24 cellular contexts compared by ENCODE assay signal in the genomic region with DNA sequence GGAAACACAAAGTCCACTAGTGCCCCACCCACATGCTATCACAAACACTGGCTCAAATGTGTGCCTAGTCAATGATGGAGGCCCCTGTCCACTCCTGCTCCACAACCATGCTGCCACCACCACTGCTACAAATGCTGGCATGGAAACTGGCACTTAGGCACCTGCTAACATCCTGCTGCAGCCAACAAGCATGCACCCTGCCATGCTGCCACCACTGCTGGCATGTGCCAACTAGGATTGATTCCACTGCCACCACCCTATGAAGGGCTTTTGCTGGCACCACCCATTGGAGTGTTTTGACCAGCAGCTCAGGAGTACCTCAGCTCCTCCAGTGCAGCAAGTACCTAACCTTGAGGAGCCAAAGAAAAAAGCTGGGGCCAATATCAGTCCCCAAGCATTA.
DNase-seq lines count a peak whose midpoint lies in the region; ATAC-seq, FAIRE-seq and TF ChIP-seq lines count a peak whose summit lies in the region.
"Had no signal": no experiment of that assay in that cellular context is flagged by ENCODE, and none has a peak within 500 bp of the region (broad histone marks: within the 10 kb centered on the region; RNA-seq: fewer than 3 reads in every experiment).

No MANE protein-coding gene starts in this region.

- H3K4me1 ChIP-seq in RWPE2 (ENCODE audit: insufficient read depth, poor library complexity, severe bottlenecking) (peaks cover 6% of the 10 kb centered on the region), neuronal stem cell (ENCODE audit: control insufficient read depth in 2 of 2, insufficient read depth in 1 of 2, low read depth in 1 of 2, low read length in 2 of 2) (no peaks in the 10 kb centered on the region), small intestine (ENCODE audit: control insufficient read depth in 2 of 2, insufficient read depth in 1 of 2, low read depth in 1 of 2, low read length in 1 of 2) (no peaks in the 10 kb centered on the region)
- H3K4me1 ChIP-seq: BE2C, BLaER1 had no signal

- no peak for ATAC-seq in RWPE2 (ENCODE audit: low read depth)
- ATAC-seq: GM12878 had no signal

- H3K9me3 ChIP-seq in RWPE2 (ENCODE audit: severe bottlenecking): no peaks in the 10 kb centered on the region
- peaks cover 0 to 2% of the 10 kb centered on the region in 2 donors for H3K9me3 ChIP-seq in neuronal stem cell (replicated peaks in 1 of 2; ENCODE audit: control insufficient read depth in 2 of 2, insufficient read depth in 1 of 2, low read depth in 1 of 2, low read length in 2 of 2)
- H3K9me3 ChIP-seq in small intestine (ENCODE audit: control insufficient read depth, low read depth): peaks cover 2% of the 10 kb centered on the region
- H3K9me3 ChIP-seq: BE2C, BLaER1 had no signal

- H3K27me3 ChIP-seq in RWPE2 (ENCODE audit: insufficient read depth, poor library complexity, severe bottlenecking): no peaks in the 10 kb centered on the region
- H3K27me3 ChIP-seq in neuronal stem cell (ENCODE audit: control insufficient read depth in 3 of 3, insufficient read depth in 3 of 3, low read depth in 1 of 3, low read length in 3 of 3): no peaks in the 10 kb centered on the region
- no peaks in the 10 kb centered on the region for H3K27me3 ChIP-seq in small intestine (ENCODE audit: control insufficient read depth in 2 of 2, insufficient read depth in 2 of 2, low read length in 2 of 2)
- H3K27me3 ChIP-seq: BE2C, BLaER1 had no signal

- H3K79me1 ChIP-seq in neuronal stem cell (ENCODE audit: low read depth, low read length): no peaks in the 10 kb centered on the region

- FAIRE-seq in small intestine (lab: Jason Lieb, UNC): no peak
- FAIRE-seq: A204.1, GM12878, GM12892, GM18507 had no signal

- no peak overlapping the region for H2AK5ac ChIP-seq in neuronal stem cell (ENCODE audit: low read depth, low read length)

- H2BK15ac ChIP-seq in neuronal stem cell (ENCODE audit: low read length): no peak overlapping the region

- H3K4me3 ChIP-seq in RWPE2 (ENCODE audit: severe bottlenecking): no peak overlapping the region
- H3K4me3 ChIP-seq in neuronal stem cell (ENCODE audit: low read length in 2 of 2): peak overlapping the region in 1 of 2 donors; percentile 51
- H3K4me3 ChIP-seq in small intestine (ENCODE audit: low read depth in 1 of 2, low read length in 2 of 2): no peak overlapping the region
- H3K4me3 ChIP-seq: BLaER1, GM12878 had no signal

- H3K23ac ChIP-seq in neuronal stem cell (ENCODE audit: low read depth, low read length, poor library complexity): peak overlapping the region; percentile 52

- peak; percentile 11 for DNase-seq in RWPE2 (ENCODE audit: low spot score)
- DNase-seq in neuronal stem cell (ENCODE audit: low spot score): no peak
- peak; percentile 41 for DNase-seq in small intestine
- DNase-seq in COLO668 (lab: John Stamatoyannopoulos, UW; ENCODE audit: unreplicated experiment): no peak
- no peak for DNase-seq in NCI-H146 treated with DMSO at 0.1 percent for 48 hours (lab: John Stamatoyannopoulos, UW; ENCODE audit: unreplicated experiment)
- no peak for DNase-seq in HT-29 (ENCODE audit: low spot score)
- DNase-seq: 8988T; ACHN; BE2C; C1 segment of cervical spinal cord; CD4-positive, CD25-positive, alpha-beta regulatory T cell; COR-L47; DMS 273 treated with DMSO at 0.1 percent for 48 hours; DMS153; DMS53; DMS79; DND-41; EL; GDM1 had no signal

- peak overlapping the region; percentile 35 for H2BK5ac ChIP-seq in neuronal stem cell (ENCODE audit: low read length)

- H3K36me3 ChIP-seq in RWPE2 (ENCODE audit: low read depth) (no peaks in the 10 kb centered on the region), neuronal stem cell (replicated peaks in 1 of 2; ENCODE audit: control insufficient read depth in 2 of 2, insufficient read depth in 2 of 2, low read length in 2 of 2) (no peaks in the 10 kb centered on the region), small intestine (ENCODE audit: control insufficient read depth in 2 of 2, insufficient read depth in 2 of 2, low read length in 2 of 2) (no peaks in the 10 kb centered on the region)
- H3K36me3 ChIP-seq: BE2C, BLaER1 had no signal

- H2BK12ac ChIP-seq in neuronal stem cell (ENCODE audit: low read length): no peak overlapping the region

- H3K4me2 ChIP-seq in neuronal stem cell (ENCODE audit: insufficient read depth, low read length, poor library complexity, severe bottlenecking): no peak overlapping the region
- H3K4me2 ChIP-seq: BLaER1 had no signal

- no peak overlapping the region for H3K27ac ChIP-seq in RWPE2 (ENCODE audit: poor library complexity, severe bottlenecking)
- no peak overlapping the region for H3K27ac ChIP-seq in neuronal stem cell (replicated peaks; ENCODE audit: low read length)
- no peak overlapping the region for H3K27ac ChIP-seq in small intestine (ENCODE audit: low read depth in 1 of 2, low read length in 1 of 2)
- H3K27ac ChIP-seq: BLaER1 had no signal

- H2BK120ac ChIP-seq in neuronal stem cell (ENCODE audit: low read depth, low read length): no peak overlapping the region

- H3K4ac ChIP-seq in neuronal stem cell (ENCODE audit: low read length): no peak overlapping the region

- no peak overlapping the region for H2AFZ ChIP-seq in neuronal stem cell (ENCODE audit: low read length)

- no peak for TF ChIP-seq CTCF in RWPE2 (IDR thresholded peaks at IDR 0.05; ENCODE audit: poor library complexity, severe bottlenecking)

- peak overlapping the region; percentile 63 for H3K14ac ChIP-seq in neuronal stem cell (ENCODE audit: low read length)

- peak overlapping the region; percentile 30 for H3K18ac ChIP-seq in neuronal stem cell (ENCODE audit: low read length)

- H4K8ac ChIP-seq in neuronal stem cell (ENCODE audit: low read depth, low read length): no peak overlapping the region

- H4K91ac ChIP-seq in neuronal stem cell (ENCODE audit: low read depth, low read length, poor library complexity): no peak overlapping the region

- peak overlapping the region; percentile 67 for H3K9ac ChIP-seq in neuronal stem cell (ENCODE audit: low read depth, low read length, poor library complexity)
- H3K9ac ChIP-seq: BLaER1 had no signal

Comparison
In these comparisons a context has a peak if more than half of its experiments do, and no peak if none do; other contexts are left out.
1. DNase-seq: peak in RWPE2 (single experiment) and small intestine (single experiment); none in neuronal stem cell (single experiment), COLO668 (single experiment), NCI-H146 treated with DMSO at 0.1 percent for 48 hours (single experiment) and HT-29 (single experiment).